33 cellular contexts compared by ENCODE assay signal in genomic region chr3:126390751-126391150, GRCh38. TPM values are rescaled to one million over a fixed set of nuclear protein-coding genes. Genes with fewer than 3 reads are reported as not detected.
"Had no signal": no experiment of that assay in that cellular context is flagged by ENCODE, and none has a peak within 500 bp of the region (broad histone marks: within the 10 kb centered on the region; RNA-seq: fewer than 3 reads in every experiment).

No MANE protein-coding gene starts in this region.

- H3K4me3 ChIP-seq: coronary artery, gastrocnemius medialis, left ventricle myocardium inferior, lung, mucosa of descending colon, ovary, smooth muscle cell, testis, transverse colon had no signal

- H3K4me2 ChIP-seq: smooth muscle cell had no signal

- H3K4me1 ChIP-seq: testis had no signal

- H3K27ac ChIP-seq: brain microvascular endothelial cell, coronary artery, left ventricle myocardium inferior, neutrophil, ovary, testis, transverse colon had no signal

- DNase-seq: activated B cell treated with CpG ODN at 0.5 μM for 24 hours; activated CD4-positive, alpha-beta T cell treated with anti-CD3 and anti-CD28 coated beads, Interleukin-2, amount 50 U/mL, for 1 hour; activated CD8-positive, alpha-beta T cell treated with anti-CD3 and anti-CD28 coated beads for 36 hours; activated gamma-delta T cell treated with Interleukin-2 at 50 U/mL for 16 hours; activated naive CD4-positive, alpha-beta T cell treated with anti-CD3 and anti-CD28 coated beads, Interleukin-2, amount 50 U/mL, for 16 hours; activated T-cell treated with anti-CD3 and anti-CD28 coated beads, Interleukin-2, amount 50 U/mL, for 1 hour; amniotic stem cell; brain microvascular endothelial cell; effector memory CD8-positive, alpha-beta T cell; erythroblast; gastrocnemius medialis; glutamatergic neuron; left ventricle myocardium inferior; mesendoderm; mucosa of descending colon; ovary; stimulated activated CD4-positive, alpha-beta T cell treated with anti-CD3 and anti-CD28 coated beads, Interleukin-15, amount 100 ng/mL, for 24 hours; stimulated activated CD4-positive, alpha-beta T cell treated with anti-CD3 and anti-CD28 coated beads, Interleukin-2, amount 100 ng/mL, for 24 hours; stimulated activated naive CD4-positive, alpha-beta T cell treated with Interleukin-2 at 50 U/mL for 16 hours; T-helper 2 cell; testis; transverse colon had no signal

- H3K9me3 ChIP-seq: gastrocnemius medialis, left ventricle myocardium inferior, mucosa of descending colon, neutrophil, ovary, testis, transverse colon had no signal

- ATAC-seq: activated CD8-positive, alpha-beta T cell treated with anti-CD3 and anti-CD28 coated beads for 36 hours; effector memory CD8-positive, alpha-beta T cell; gastrocnemius medialis; mucosa of descending colon; natural killer cell treated with Interleukin-12 subunit alpha and Interleukin-12 subunit beta and Interleukin-15 and Interleukin-18, amount 100 ng/mL, for 72 hours had no signal

- H3K36me3 ChIP-seq: brain microvascular endothelial cell, gastrocnemius medialis, left ventricle myocardium inferior, neutrophil, ovary, transverse colon had no signal

- H3K27me3 ChIP-seq: ovary, testis had no signal

RNA-seq across cellular contexts. Expression of gene CFAP100, which starts 4.0 kb away (rescaled TPM):
- total RNA-seq: activated B cell treated with CpG ODN at 0.5 μM for 24 hours; activated CD8-positive, alpha-beta T cell treated with anti-CD3 and anti-CD28 coated beads for 36 hours; activated T-helper 1 cell treated with anti-CD3 and anti-CD28 coated beads, Interleukin-12 subunit alpha, Interleukin-12 subunit beta, Interleukin-2, Interleukin-4 antibody, amounts not matched to agents 30 ng/mL and 10 ng/mL and 1 ng/mL, durations not matched to agents 14 hours and 24 hours and 36 hours; astrocyte; cardiac septum; gastrocnemius medialis; left ventricle myocardium inferior; mucosa of descending colon; myocyte; natural killer cell treated with Interleukin-12 subunit alpha and Interleukin-12 subunit beta and Interleukin-15 and Interleukin-18, amount 100 ng/mL, for 72 hours; renal cortical epithelial cell; smooth muscle cell; transverse colon; urinary bladder had no signal

RNA-seq across cellular contexts. Expression of gene KLF15, which starts 33.5 kb away (rescaled TPM):
- total RNA-seq: smooth muscle cell had no signal
